14 cellular contexts compared by ENCODE assay signal in the genomic region with DNA sequence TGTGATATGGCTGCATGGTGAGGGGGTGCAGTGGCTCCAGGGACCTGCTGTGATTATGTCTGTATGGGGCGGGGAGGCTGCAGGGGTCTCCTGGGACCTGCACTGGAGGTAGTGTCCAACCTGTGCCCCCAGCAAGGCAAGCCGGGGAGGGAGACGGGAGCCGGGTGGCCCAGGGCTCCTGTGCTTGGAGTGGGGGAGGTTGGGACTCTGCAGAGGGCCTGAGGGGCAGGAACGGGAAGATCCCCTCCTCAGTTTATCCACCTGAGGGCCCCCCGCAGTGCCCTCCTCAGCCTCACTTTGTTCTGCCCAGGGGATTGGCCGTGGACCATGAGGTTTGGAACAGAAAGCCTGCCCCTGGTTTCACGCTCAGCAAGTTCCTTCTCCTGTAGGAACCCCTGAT. TPM values are rescaled to one million over a fixed set of nuclear protein-coding genes. Genes with fewer than 3 reads are reported as not detected.
A peak's percentile ranks its signal among the peaks of the same experiment; 100 is the strongest.
DNase-seq lines count a peak whose midpoint lies in the region; FAIRE-seq and TF ChIP-seq lines count a peak whose summit lies in the region.
"Had no signal": no experiment of that assay in that cellular context is flagged by ENCODE, and none has a peak within 500 bp of the region (broad histone marks: within the 10 kb centered on the region; RNA-seq: fewer than 3 reads in every experiment).

No MANE protein-coding gene starts in this region.

- H3K9me3 Mint-ChIP-seq in glutamatergic neuron (ENCODE audit: unreplicated experiment) (peaks cover 11% of the 10 kb centered on the region), type B pancreatic cell (no peaks in the 10 kb centered on the region)
- H3K9me3 Mint-ChIP-seq: CD4-positive, alpha-beta memory T cell had no signal

- H3K27ac Mint-ChIP-seq in glutamatergic neuron (ENCODE audit: unreplicated experiment) (no peak overlapping the region), type B pancreatic cell (no peak overlapping the region)

- TF ChIP-seq POLR2A in sigmoid colon (IDR thresholded peaks at IDR 0.05): no peak

- intact Hi-C loops in sigmoid colon (cut with DNase I): no loop called here

- H3K36me3 Mint-ChIP-seq in glutamatergic neuron (ENCODE audit: unreplicated experiment) (peaks cover 6% of the 10 kb centered on the region), type B pancreatic cell (peaks cover 4% of the 10 kb centered on the region)
- H3K36me3 Mint-ChIP-seq: CD4-positive, alpha-beta memory T cell had no signal

- H3K4me1 Mint-ChIP-seq in glutamatergic neuron (ENCODE audit: low read depth, unreplicated experiment) (peaks cover 23% of the 10 kb centered on the region), type B pancreatic cell (ENCODE audit: unreplicated experiment) (peaks cover 25% of the 10 kb centered on the region)

- H3K4me3 Mint-ChIP-seq in glutamatergic neuron (ENCODE audit: unreplicated experiment): peak overlapping the region; percentile 50
- no peak overlapping the region for H3K4me3 Mint-ChIP-seq in type B pancreatic cell
- H3K4me3 Mint-ChIP-seq: CD4-positive, alpha-beta memory T cell had no signal

- no peak overlapping the region for H3K9ac ChIP-seq in BLaER1 treated with 17β-estradiol and CSF1 and Interleukin-3, amounts not matched to agents 10 nM and 100 nM

- WGBS in sigmoid colon, 2 donors: 72 to 86% methylated on average over 8 of the region's 8 CpGs

- H3K4me2 ChIP-seq in BLaER1 treated with 17β-estradiol and CSF1 and Interleukin-3, amounts not matched to agents 10 nM and 100 nM: peak overlapping the region in 9 of 11 experiments; percentile 33 to 89 (median 83); a peak in 10 of 22 replicates

- no peak overlapping the region for H3K27ac ChIP-seq in BLaER1 treated with 17β-estradiol and CSF1 and Interleukin-3, amounts not matched to agents 10 nM and 100 nM
- H3K27ac ChIP-seq in sigmoid colon: no peak overlapping the region
- H3K27ac ChIP-seq: SJCRH30 had no signal

- peak; percentile 37 for DNase-seq in H7
- no peak for DNase-seq in glutamatergic neuron
- DNase-seq in sigmoid colon: peak; percentile 48
- no peak for DNase-seq in type B pancreatic cell (ENCODE audit: extremely low spot score, unreplicated experiment)
- DNase-seq in stimulated activated CD4-positive, alpha-beta T cell treated with anti-CD3 and anti-CD28 coated beads, Interleukin-2, amount 100 ng/mL, for 24 hours: no peak
- no peak for DNase-seq in urothelium cell line (ENCODE audit: low spot score)
- DNase-seq: Calu3; CD4-positive, alpha-beta memory T cell; NCI-H187 treated with DMSO at 0.1 percent for 48 hours; NCI-H345; NCI-H526; SJCRH30 had no signal

- H3K36me3 ChIP-seq in BLaER1 treated with 17β-estradiol and CSF1 and Interleukin-3, amounts not matched to agents 10 nM and 100 nM: no peaks in the 10 kb centered on the region
- H3K36me3 ChIP-seq in H7 (replicated peaks; ENCODE audit: control insufficient read depth, insufficient read depth, low read length) (no peaks in the 10 kb centered on the region), sigmoid colon (no peaks in the 10 kb centered on the region)
- H3K36me3 ChIP-seq: SJCRH30 had no signal

- H3K27me3 Mint-ChIP-seq in glutamatergic neuron (ENCODE audit: unreplicated experiment) (peaks cover 7% of the 10 kb centered on the region), type B pancreatic cell (peaks cover 3% of the 10 kb centered on the region)
- H3K27me3 Mint-ChIP-seq: CD4-positive, alpha-beta memory T cell had no signal

- TF ChIP-seq EP300 in sigmoid colon (IDR thresholded peaks at IDR 0.05): no peak

- H3K4me1 ChIP-seq in BLaER1 treated with 17β-estradiol and CSF1 and Interleukin-3, amounts not matched to agents 10 nM and 100 nM: peaks cover 30 to 75% (median 47%) of the 10 kb centered on the region in 10 experiments
- H3K4me1 ChIP-seq in sigmoid colon: no peaks in the 10 kb centered on the region
- H3K4me1 ChIP-seq: SJCRH30 had no signal

- TF ChIP-seq CTCF in glutamatergic neuron (IDR thresholded peaks at IDR 0.05; ENCODE audit: partially characterized antibody, unreplicated experiment): no peak
- TF ChIP-seq CTCF in sigmoid colon (IDR thresholded peaks at IDR 0.05): no peak
- no peak for TF ChIP-seq CTCF in type B pancreatic cell (conservative IDR thresholded peaks at IDR 0.05)

- H4K20me1 ChIP-seq in BLaER1 treated with 17β-estradiol and CSF1 and Interleukin-3, amounts not matched to agents 10 nM and 100 nM: peaks cover 0 to 13% (median 0%) of the 10 kb centered on the region in 11 experiments; a peak in 4 of 22 replicates

- H3K4me3 ChIP-seq in BLaER1 treated with 17β-estradiol and CSF1 and Interleukin-3, amounts not matched to agents 10 nM and 100 nM: no peak overlapping the region
- H3K4me3 ChIP-seq in H7 (ENCODE audit: insufficient read depth, low read depth, low read length) (no peak overlapping the region), sigmoid colon (no peak overlapping the region)
- H3K4me3 ChIP-seq: SJCRH30 had no signal

- no peak for FAIRE-seq in urothelium cell line (lab: Jason Lieb, UNC)
- FAIRE-seq: GM19239 had no signal

- peaks cover 0 to 15% (median 0%) of the 10 kb centered on the region in 11 experiments; a peak in 5 of 22 replicates for H3K9me3 ChIP-seq in BLaER1 treated with 17β-estradiol and CSF1 and Interleukin-3, amounts not matched to agents 10 nM and 100 nM (replicated peaks in 1 of 11)
- H3K9me3 ChIP-seq in sigmoid colon: no peaks in the 10 kb centered on the region
- H3K9me3 ChIP-seq: SJCRH30 had no signal

- peaks cover 0 to 17% (median 3%) of the 10 kb centered on the region in 11 experiments; a peak in 11 of 22 replicates for H3K27me3 ChIP-seq in BLaER1 treated with 17β-estradiol and CSF1 and Interleukin-3, amounts not matched to agents 10 nM and 100 nM
- no peaks in the 10 kb centered on the region for H3K27me3 ChIP-seq in H7 (ENCODE audit: control insufficient read depth, insufficient read depth, low read length)
- no peaks in the 10 kb centered on the region for H3K27me3 ChIP-seq in sigmoid colon
- H3K27me3 ChIP-seq: SJCRH30 had no signal

RNA-seq across cellular contexts. Expression of gene PWWP2B, which starts 22.8 kb away (rescaled TPM):
- 14.3 and 15.3 TPM in 2 replicates for total RNA-seq in H7 (2014; rRNA removed; shearing (Covaris generic))
- 49.4 TPM for total RNA-seq in glutamatergic neuron (ENCODE audit: unreplicated experiment)
- 10 to 100 TPM in 1 of 4 donors, 1 to 10 TPM in 3; 7.7 to 10.2 (median 9.3) TPM for total RNA-seq in sigmoid colon
- polyA plus RNA-seq in sigmoid colon: 10 to 100 TPM; 27.0 to 50.8 (median 28.2) TPM
- total RNA-seq in type B pancreatic cell (ENCODE audit: low replicate concordance): 22.6 and 41.4 TPM in 2 replicates

RNA-seq across cellular contexts. Expression of gene LRRC27, which starts 42.2 kb away (rescaled TPM):
- 4.0 and 5.7 TPM in 2 replicates for total RNA-seq in H7 (2014; rRNA removed; shearing (Covaris generic))
- total RNA-seq in glutamatergic neuron (ENCODE audit: unreplicated experiment) (13.8 TPM), sigmoid colon (10 to 100 TPM in 1 of 4 donors, 1 to 10 TPM in 3; 6.1 to 15.5 (median 8.1) TPM), type B pancreatic cell (ENCODE audit: low replicate concordance) (8.9 and 14.2 TPM in 2 replicates)
- polyA plus RNA-seq in sigmoid colon: 1 to 10 TPM; 1.4 to 6.2 (median 1.8) TPM

Comparison
In these comparisons a context has a peak if more than half of its experiments do, and no peak if none do; other contexts are left out.
1. DNase-seq: peak in H7 (single experiment) and sigmoid colon (single experiment); none in glutamatergic neuron (single experiment), type B pancreatic cell (single experiment), stimulated activated CD4-positive, alpha-beta T cell treated with anti-CD3 and anti-CD28 coated beads, Interleukin-2, amount 100 ng/mL, for 24 hours (0 of 2) and urothelium cell line (single experiment).